Comparison of ENCODE assay signal across 22 cellular contexts in the genomic region with DNA sequence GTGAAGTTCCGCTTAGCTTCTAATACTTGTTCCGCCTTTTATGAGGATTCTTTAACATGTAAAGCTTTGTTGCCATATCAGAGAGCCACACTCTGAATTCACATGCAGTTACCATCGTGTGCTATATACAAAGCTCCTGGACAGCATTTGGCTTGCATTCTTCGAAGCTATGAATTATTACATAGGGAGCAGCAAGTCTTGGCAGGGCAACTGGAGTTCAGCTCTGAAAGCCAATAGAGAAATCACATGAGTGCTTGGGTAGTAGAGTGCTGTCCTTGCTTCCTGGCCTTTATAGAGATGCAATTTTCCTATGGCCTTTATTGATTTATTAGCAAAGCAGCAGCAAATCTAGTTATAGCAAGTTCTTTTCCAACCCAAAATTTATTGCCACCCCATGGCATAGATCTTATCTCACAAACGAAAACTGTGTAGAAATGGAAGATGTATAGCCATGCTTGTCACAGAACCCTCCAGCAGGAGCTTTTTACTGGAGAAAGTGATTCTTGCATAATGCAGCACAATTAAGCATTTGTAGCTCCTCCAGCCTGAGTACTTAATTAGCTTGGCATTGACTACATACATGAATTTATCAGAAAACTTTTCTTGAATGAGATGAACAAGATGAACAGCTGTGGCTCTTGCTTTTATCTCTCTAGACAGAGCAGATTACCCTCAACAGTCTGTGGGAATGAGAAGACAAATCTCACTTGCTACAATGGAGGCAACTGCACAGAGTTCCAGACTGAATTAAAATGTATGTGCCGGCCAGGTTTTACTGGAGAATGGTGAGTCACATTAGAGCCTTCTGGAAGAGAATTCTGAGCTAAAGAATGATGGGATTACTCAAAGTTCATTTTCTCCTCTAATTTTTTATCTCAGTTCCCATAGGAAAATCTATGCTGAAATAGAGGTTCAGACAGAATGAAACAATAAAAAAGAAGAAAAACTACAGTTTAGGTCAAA.
A peak's percentile ranks its signal among the peaks of the same experiment; 100 is the strongest.
DNase-seq lines count a peak whose midpoint lies in the region; ATAC-seq and TF ChIP-seq lines count a peak whose summit lies in the region.
"Had no signal": no experiment of that assay in that cellular context is flagged by ENCODE, and none has a peak within 500 bp of the region (broad histone marks: within the 10 kb centered on the region; RNA-seq: fewer than 3 reads in every experiment).

No MANE protein-coding gene starts in this region.

- no peak for ATAC-seq in GM21423 (IDR thresholded peaks at IDR 0.05; ENCODE audit: unreplicated experiment)
- ATAC-seq: activated CD4-positive, alpha-beta T cell treated with anti-CD3 and anti-CD28 coated beads for 36 hours had no signal

- no peak for TF ChIP-seq CTCF in H9 (conservative IDR thresholded peaks at IDR 0.05)
- TF ChIP-seq CTCF in astrocyte of the spinal cord (IDR thresholded peaks at IDR 0.05; ENCODE audit: low read depth, low read length), result no peak
- no peak for TF ChIP-seq CTCF in nephron (IDR thresholded peaks at IDR 0.05; ENCODE audit: unreplicated experiment in 3 of 3)
- no peak for TF ChIP-seq CTCF in spleen (IDR thresholded peaks at IDR 0.05 in 8 of 11, conservative IDR thresholded peaks at IDR 0.05 in 3 of 11)

- no peak overlapping the region for H3K18ac ChIP-seq in H9 (ENCODE audit: insufficient read length, low read depth, low read length)

- H3K4me2 ChIP-seq in H9 (ENCODE audit: insufficient read depth, insufficient read length, low read length), result no peak overlapping the region

- H2BK120ac ChIP-seq in H9 (ENCODE audit: low read depth, low read length, poor library complexity, severe bottlenecking), result no peak overlapping the region

- H3K4me1 ChIP-seq in H9 (ENCODE audit: insufficient read depth, low read length) (peaks cover 19% of the 10 kb centered on the region; the same call in 1 of the 2 replicates), spleen (no peaks in the 10 kb centered on the region)
- H3K4me1 ChIP-seq: prostate gland, stomach had no signal

- no peak for DNase-seq in H9
- DNase-seq in M059J (ENCODE audit: low read depth), result peak; percentile 10
- DNase-seq in astrocyte of the spinal cord (ENCODE audit: low read depth, low spot score), result peak; percentile 45
- no peak for DNase-seq in NCI-H1092 treated with DMSO at 0.1 percent for 48 hours (lab: John Stamatoyannopoulos, UW)
- no peak for DNase-seq in spleen
- DNase-seq: activated CD4-positive, alpha-beta T cell treated with anti-CD3 and anti-CD28 coated beads for 36 hours; activated T-cell treated with anti-CD3 and anti-CD28 coated beads, Interleukin-2, amount 50 U/mL, for 24 hours; CD4-positive, alpha-beta T cell; cortex of kidney; KG1; MV-4-11; NCI-H2029; NCI-H345; SHP77 treated with DMSO at 0.1 percent for 48 hours; stomach; T-helper 1 cell; tibial artery had no signal

- H3K23ac ChIP-seq in H9 (ENCODE audit: insufficient read length, low read depth, low read length), result no peak overlapping the region

- H3K4me3 ChIP-seq in astrocyte of the spinal cord (ENCODE audit: low read depth, low read length) (no peak overlapping the region), spleen (no peak overlapping the region)
- H3K4me3 ChIP-seq: lung, prostate gland, stomach, tibial artery had no signal

- H3K56ac ChIP-seq in H9 (ENCODE audit: insufficient read length, low read depth, low read length), result no peak overlapping the region

- no peaks in the 10 kb centered on the region for H3K23me2 ChIP-seq in H9 (ENCODE audit: insufficient read length, low read depth, low read length, poor library complexity, severe bottlenecking)

- H3K79me1 ChIP-seq in H9 (ENCODE audit: insufficient read depth, low read depth, low read length, poor library complexity, severe bottlenecking), result no peaks in the 10 kb centered on the region

- H2AFZ ChIP-seq in H9 (ENCODE audit: low read length), result no peak overlapping the region

- H3K4me3 Mint-ChIP-seq in H9 (no peak overlapping the region), nephron (peak overlapping the region in 2 of 3 experiments; percentile 14 to 22)
- H3K4me3 Mint-ChIP-seq: activated CD4-positive, alpha-beta T cell treated with anti-CD3 and anti-CD28 coated beads for 36 hours; activated T-cell treated with anti-CD3 and anti-CD28 coated beads, Interleukin-2, amount 50 U/mL, for 24 hours; CD4-positive, alpha-beta T cell had no signal

- no peak overlapping the region for H2BK12ac ChIP-seq in H9 (ENCODE audit: insufficient read length, low read depth, low read length)

- H3K36me3 Mint-ChIP-seq in H9 (ENCODE audit: insufficient read depth in 1 of 3, low read depth in 3 of 3), result no peaks in the 10 kb centered on the region
- no peaks in the 10 kb centered on the region for H3K36me3 Mint-ChIP-seq in nephron (ENCODE audit: low read depth)

- H3K79me2 ChIP-seq in H9 (ENCODE audit: insufficient read depth, low read length), result no peaks in the 10 kb centered on the region

- in situ Hi-C loops in astrocyte of the spinal cord (cut with HindIII; ENCODE audit: low sequenced_read_pairs), result no loop called here

- no peak overlapping the region for H2BK5ac ChIP-seq in H9 (ENCODE audit: insufficient read length, low read length)

- H3K27ac ChIP-seq in H9 (ENCODE audit: insufficient read length, low read depth, low read length), result peak overlapping the region; percentile 43
- no peak overlapping the region for H3K27ac ChIP-seq in spleen
- H3K27ac ChIP-seq: neutrophil, prostate gland, stomach, tibial artery had no signal

- H2AK5ac ChIP-seq in H9 (ENCODE audit: insufficient read length, low read length), result no peak overlapping the region

- H4K8ac ChIP-seq in H9 (replicated peaks; ENCODE audit: insufficient read length, low read depth, low read length), result no peak overlapping the region

- H4K5ac ChIP-seq in H9 (ENCODE audit: insufficient read length, low read depth, low read length), result no peak overlapping the region

- H3K9me3 Mint-ChIP-seq in H9 (no peaks in the 10 kb centered on the region), nephron (no peaks in the 10 kb centered on the region)
- H3K9me3 Mint-ChIP-seq: activated T-cell treated with anti-CD3 and anti-CD28 coated beads, Interleukin-2, amount 50 U/mL, for 24 hours; CD4-positive, alpha-beta T cell had no signal

- no peaks in the 10 kb centered on the region for H3K36me3 ChIP-seq in spleen
- H3K36me3 ChIP-seq: neutrophil, prostate gland, stomach, tibial artery had no signal

- H3K27me3 ChIP-seq in H9 (ENCODE audit: insufficient read depth, low read length), result no peaks in the 10 kb centered on the region
- H3K27me3 ChIP-seq in spleen (replicated peaks in 1 of 7), result no peaks in the 10 kb centered on the region
- H3K27me3 ChIP-seq: neutrophil, stomach, tibial artery had no signal

- no peak overlapping the region for H3T11ph ChIP-seq in H9 (ENCODE audit: low read length)

- H3K4ac ChIP-seq in H9 (ENCODE audit: low read depth, low read length), result no peak overlapping the region

- H3K27me3 Mint-ChIP-seq in H9 (ENCODE audit: low read depth) (no peaks in the 10 kb centered on the region), nephron (ENCODE audit: low read depth) (peaks cover 3% of the 10 kb centered on the region)
- H3K27me3 Mint-ChIP-seq: activated CD4-positive, alpha-beta T cell treated with anti-CD3 and anti-CD28 coated beads for 36 hours; CD4-positive, alpha-beta T cell had no signal

- intact Hi-C loops in spleen (cut with DNase I; ENCODE audit: low total_unique reads), result no loop called here

- no peak for TF ChIP-seq POLR2A in spleen (IDR thresholded peaks at IDR 0.05)

- no peak overlapping the region for H4K91ac ChIP-seq in H9 (ENCODE audit: insufficient read length, low read depth, low read length)

- H3K9ac ChIP-seq in H9 (ENCODE audit: extremely low read depth, insufficient read length, low read length), result no peak overlapping the region

- peaks cover 57 to 63% of the 10 kb centered on the region in 2 experiments for H3K4me1 Mint-ChIP-seq in H9
- H3K4me1 Mint-ChIP-seq in nephron, result peaks cover 54% of the 10 kb centered on the region
- H3K4me1 Mint-ChIP-seq: activated CD4-positive, alpha-beta T cell treated with anti-CD3 and anti-CD28 coated beads for 36 hours had no signal

- H3K9me3 ChIP-seq in H9 (ENCODE audit: control insufficient read depth, low read depth, low read length) (no peaks in the 10 kb centered on the region), spleen (no peaks in the 10 kb centered on the region)
- H3K9me3 ChIP-seq: neutrophil, prostate gland, stomach, tibial artery had no signal

- no peak overlapping the region for H2BK15ac ChIP-seq in H9 (ENCODE audit: low read depth, low read length)

- no CpG with 5 or more reads among the region's 6 CpGs for WGBS in H9 (ENCODE audit: extremely low coverage, insufficient read length, low lambda C conversion rate)
- 58 to 72% (median 70%) methylated on average over 6 of the region's 6 CpGs for WGBS in spleen, 5 donors

- no peak overlapping the region for H3K14ac ChIP-seq in H9 (ENCODE audit: insufficient read depth, low read length)

- H4K20me1 ChIP-seq in H9 (ENCODE audit: control insufficient read depth, insufficient read depth, insufficient read length), result no peaks in the 10 kb centered on the region

- H3K27ac Mint-ChIP-seq in H9 (peak overlapping the region in 2 of 3 experiments; percentile 1 to 9; a peak in 1 of 7 replicates), nephron (peak overlapping the region; percentile 92 to 95 (median 92))
- H3K27ac Mint-ChIP-seq: activated CD4-positive, alpha-beta T cell treated with anti-CD3 and anti-CD28 coated beads for 36 hours; activated T-cell treated with anti-CD3 and anti-CD28 coated beads, Interleukin-2, amount 50 U/mL, for 24 hours; CD4-positive, alpha-beta T cell had no signal

- H2BK20ac ChIP-seq in H9 (ENCODE audit: low read depth, low read length, poor library complexity, severe bottlenecking), result no peak overlapping the region

Comparison
In these comparisons a context has a peak if more than half of its experiments do, and no peak if none do; other contexts are left out.
1. DNase-seq: peak in M059J (single experiment) and astrocyte of the spinal cord (single experiment); none in H9 (single experiment), NCI-H1092 treated with DMSO at 0.1 percent for 48 hours (single experiment) and spleen (single experiment).
2. H3K4me3 Mint-ChIP-seq: peak in nephron (2 of 3); none in H9 (0 of 2).